Comparison of ENCODE assay signal across 10 cellular contexts in genomic region chr10:52631146-52631545, GRCh38.
"Had no signal": no experiment of that assay in that cellular context is flagged by ENCODE, and none has a peak within 500 bp of the region (broad histone marks: within the 10 kb centered on the region; RNA-seq: fewer than 3 reads in every experiment).

No MANE protein-coding gene starts in this region.

- H3K4me1 ChIP-seq: HAP-1 had no signal

- ATAC-seq: HCT116, HepG2 had no signal

- H3K27ac ChIP-seq: GM23248, HL-60, KMS-11 had no signal

- H3K9me3 ChIP-seq: HAP-1 had no signal

- H3K4me3 ChIP-seq: GM23248, HAP-1 had no signal

- DNase-seq: GM23248, GOT3, H7, HFFc6, KBM-7 had no signal

- H3K36me3 ChIP-seq: HAP-1 had no signal
